8 cellular contexts compared by ENCODE assay signal in the genomic region with DNA sequence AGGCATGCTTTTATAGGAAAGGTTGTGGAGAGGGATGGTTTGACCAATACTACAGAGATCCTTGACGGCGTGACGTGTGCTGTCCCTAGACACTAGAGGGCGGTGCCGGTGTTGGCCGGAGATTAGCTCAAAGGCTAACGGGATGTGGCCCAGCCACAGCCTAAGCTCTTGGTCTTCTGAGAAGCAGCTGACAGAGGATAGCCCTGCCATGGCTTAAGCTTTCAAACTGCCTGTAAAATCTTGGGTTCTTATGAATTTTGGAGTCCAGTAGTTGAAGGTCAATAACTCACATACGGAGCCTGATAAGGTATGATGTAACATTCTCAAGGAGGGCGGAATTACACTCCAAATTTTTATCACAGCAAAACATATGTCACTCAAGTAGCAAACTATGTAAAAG.
DNase-seq lines count a peak whose midpoint lies in the region; ATAC-seq and TF ChIP-seq lines count a peak whose summit lies in the region.

No MANE protein-coding gene starts in this region.

- intact Hi-C loops in Panc1 (cut with micrococcal nuclease; ENCODE audit: unreplicated experiment), result loop anchor here (5.0 kb wide), 2 partner anchors 295 to 390 kb away; no protein-coding TSS in a partner anchor

- no TSS peak for BruUV-seq in Panc1 (replicated peaks; lab: Mats Ljungman, UMichigan)

- CTCF ChIA-PET in Panc1 (lab: Charles Lee), result no interaction called here

- no peak overlapping the region for H3K4me3 Mint-ChIP-seq in endothelial cell (ENCODE audit: unreplicated experiment)

- POLR2A ChIA-PET in Panc1 (lab: Charles Lee), result no interaction called here

- no peak overlapping the region for H3K27ac ChIP-seq in Panc1 (ENCODE audit: low read length)

- H3K9me3 Mint-ChIP-seq in endothelial cell (ENCODE audit: unreplicated experiment), result no peaks in the 10 kb centered on the region

- H3K27me3 Mint-ChIP-seq in endothelial cell (ENCODE audit: unreplicated experiment), result no peaks in the 10 kb centered on the region

- H3K4me1 ChIP-seq in Panc1 (ENCODE audit: control insufficient read depth, insufficient read depth, low read length), result no peaks in the 10 kb centered on the region

- H3K4me3 ChIP-seq in Panc1 (ENCODE audit: low read depth in 2 of 2, low read length in 2 of 2), result no peak overlapping the region

- H3K27me3 ChIP-seq in Panc1 (ENCODE audit: control insufficient read depth, insufficient read depth, low read length), result no peaks in the 10 kb centered on the region

- peak; percentile 100 for ATAC-seq in GM21360 (IDR thresholded peaks at IDR 0.05; ENCODE audit: unreplicated experiment)
- ATAC-seq in HG03457 (IDR thresholded peaks at IDR 0.05; ENCODE audit: unreplicated experiment), result peak; percentile 98
- ATAC-seq in Panc1, result peak; percentile 97

- H3K27ac Mint-ChIP-seq in endothelial cell (ENCODE audit: unreplicated experiment), result no peak overlapping the region

- peak; percentile 83 for TF ChIP-seq CTCF in Panc1 (IDR thresholded peaks at IDR 0.05)
- TF ChIP-seq CTCF in endothelial cell (IDR thresholded peaks at IDR 0.05; ENCODE audit: unreplicated experiment), result peak; percentile 44

- no peaks in the 10 kb centered on the region for H3K9me3 ChIP-seq in Panc1 (ENCODE audit: control insufficient read depth, insufficient read depth, low read depth, low read length)

- H3K36me3 Mint-ChIP-seq in endothelial cell (ENCODE audit: low read depth, unreplicated experiment), result no peaks in the 10 kb centered on the region

- DNase-seq in NCI-H345 (lab: John Stamatoyannopoulos, UW) (peak; percentile 46), NCI-H345 treated with DMSO at 0.1 percent for 48 hours (lab: John Stamatoyannopoulos, UW; ENCODE audit: unreplicated experiment) (no peak), Panc1 (ENCODE audit: low read depth, low spot score) (peak; percentile 42), endothelial cell (ENCODE audit: low spot score) (peak; percentile 71), mucosa of gallbladder (ENCODE audit: low spot score) (peak; percentile 34), mesenteric fat pad (ENCODE audit: low spot score) (no peak)

- peaks cover 3% of the 10 kb centered on the region for H3K4me1 Mint-ChIP-seq in endothelial cell (ENCODE audit: unreplicated experiment)

- no peaks in the 10 kb centered on the region for H3K36me3 ChIP-seq in Panc1 (ENCODE audit: control insufficient read depth, insufficient read depth, low read length)

- in situ Hi-C loops in Panc1 (cut with HindIII; ENCODE audit: low pct_unique_long_range_greater_than_20kb, low sequenced_read_pairs), result no loop called here

Comparison
In these comparisons a context has a peak if more than half of its experiments do, and no peak if none do; other contexts are left out.
1. DNase-seq: peak in NCI-H345 (single experiment), Panc1 (single experiment), endothelial cell (single experiment) and mucosa of gallbladder (single experiment); none in NCI-H345 treated with DMSO at 0.1 percent for 48 hours (single experiment) and mesenteric fat pad (single experiment).
2. Peak in every context shown above with its lines, with median percentiles within 50 percentile points of each other: ATAC-seq.